12 cellular contexts compared by ENCODE assay signal in genomic region chr20:41480054-41480770, GRCh38.
DNase-seq lines count a peak whose midpoint lies in the region; ATAC-seq and TF ChIP-seq lines count a peak whose summit lies in the region.
"Had no signal": no experiment of that assay in that cellular context is flagged by ENCODE, and none has a peak within 500 bp of the region (broad histone marks: within the 10 kb centered on the region; RNA-seq: fewer than 3 reads in every experiment).

No MANE protein-coding gene starts in this region.

- peaks cover 12% of the 10 kb centered on the region for H3K4me1 ChIP-seq in Loucy (ENCODE audit: insufficient read depth, low read length, poor library complexity, severe bottlenecking)

- no peak for TF ChIP-seq CTCF in Loucy (conservative IDR thresholded peaks at IDR 0.05; ENCODE audit: low read length)

- peak overlapping the region; percentile 49 for H3K4me2 ChIP-seq in Loucy (ENCODE audit: low read depth, low read length, poor library complexity, severe bottlenecking)

- peaks cover 28% of the 10 kb centered on the region for H3K4me1 Mint-ChIP-seq in activated T-helper 2 cell treated with anti-CD3 and anti-CD28 coated beads, Interferon-gamma antibody, Interleukin-2, Interleukin-4, amounts not matched to agents 10 μg/mL and 5 μg/mL and 100 μg/mL, durations not matched to agents 14 hours and 24 hours and 36 hours (ENCODE audit: low read depth)
- H3K4me1 Mint-ChIP-seq in naive thymus-derived CD8-positive, alpha-beta T cell: peaks cover 21 to 29% (median 29%) of the 10 kb centered on the region in 4 donors

- DNase-seq in ELR (ENCODE audit: low read depth) (peak; percentile 45), cerebellum (ENCODE audit: low spot score) (no peak)
- no peak for DNase-seq in activated T-helper 2 cell treated with anti-CD3 and anti-CD28 coated beads, Interferon-gamma antibody, Interleukin-2, Interleukin-4, amounts not matched to agents 10 μg/mL and 5 μg/mL and 100 μg/mL, durations not matched to agents 14 hours and 24 hours and 36 hours (ENCODE audit: low spot score)
- DNase-seq in naive thymus-derived CD8-positive, alpha-beta T cell: peak in 3 of 10 donors; percentile 14 to 36 (median 33)
- DNase-seq: activated T-cell treated with anti-CD3 and anti-CD28 coated beads, Interleukin-2, amount 50 U/mL, for 4 hours; effector memory CD4-positive, alpha-beta T cell; stomach had no signal

- no peaks in the 10 kb centered on the region for H3K79me2 ChIP-seq in Loucy (ENCODE audit: insufficient read depth, low read length)

- H3K9me2 ChIP-seq in Loucy (replicated peaks; ENCODE audit: low read depth, low read length): no peaks in the 10 kb centered on the region

- H3K9me3 ChIP-seq in Loucy (ENCODE audit: insufficient read depth, low read depth, low read length): no peaks in the 10 kb centered on the region
- H3K9me3 ChIP-seq: stomach had no signal

- peak overlapping the region; percentile 64 for H3K27ac Mint-ChIP-seq in activated T-helper 2 cell treated with anti-CD3 and anti-CD28 coated beads, Interferon-gamma antibody, Interleukin-2, Interleukin-4, amounts not matched to agents 10 μg/mL and 5 μg/mL and 100 μg/mL, durations not matched to agents 14 hours and 24 hours and 36 hours
- peak overlapping the region; percentile 59 to 92 (median 82) for H3K27ac Mint-ChIP-seq in naive thymus-derived CD8-positive, alpha-beta T cell

- POLR2A ChIA-PET in naive thymus-derived CD8-positive, alpha-beta T cell (lab: Charles Lee): interaction anchor here (0.6 kb wide), 1 partner anchor 165 kb away, joined by 6 read pairs; no protein-coding TSS in a partner anchor

- H3K36me3 Mint-ChIP-seq in activated T-helper 2 cell treated with anti-CD3 and anti-CD28 coated beads, Interferon-gamma antibody, Interleukin-2, Interleukin-4, amounts not matched to agents 10 μg/mL and 5 μg/mL and 100 μg/mL, durations not matched to agents 14 hours and 24 hours and 36 hours (ENCODE audit: low read depth): peaks cover 67% of the 10 kb centered on the region
- peaks cover 4 to 67% (median 42%) of the 10 kb centered on the region in 3 donors for H3K36me3 Mint-ChIP-seq in naive thymus-derived CD8-positive, alpha-beta T cell

- peak; percentile 89 to 92 for ATAC-seq in naive thymus-derived CD8-positive, alpha-beta T cell
- ATAC-seq in GM18909 (IDR thresholded peaks at IDR 0.05; ENCODE audit: poor library complexity, unreplicated experiment) (no peak), HG02885 (IDR thresholded peaks at IDR 0.05; ENCODE audit: poor library complexity, unreplicated experiment) (no peak)
- ATAC-seq: activated T-cell treated with anti-CD3 and anti-CD28 coated beads, Interleukin-2, amount 50 U/mL, for 4 hours; HCT116 had no signal

- peak overlapping the region; percentile 7 for H3K9ac ChIP-seq in Loucy (ENCODE audit: low read depth, low read length, poor library complexity, severe bottlenecking)

- no peak overlapping the region for H3K4me3 ChIP-seq in Loucy (ENCODE audit: low read length, poor library complexity, severe bottlenecking)
- H3K4me3 ChIP-seq: SK-N-MC, stomach had no signal

- no peaks in the 10 kb centered on the region for H4K20me1 ChIP-seq in Loucy (ENCODE audit: insufficient read depth, low read length, poor library complexity, severe bottlenecking)

- H3K27me3 ChIP-seq in Loucy (ENCODE audit: insufficient read depth, low read length, poor library complexity, severe bottlenecking): no peaks in the 10 kb centered on the region
- H3K27me3 ChIP-seq: stomach had no signal

- no peaks in the 10 kb centered on the region; the same call in 1 of the 2 replicates for H3F3A ChIP-seq in Loucy (ENCODE audit: low read depth)

- peaks cover 6% of the 10 kb centered on the region for H3K9me3 Mint-ChIP-seq in activated T-helper 2 cell treated with anti-CD3 and anti-CD28 coated beads, Interferon-gamma antibody, Interleukin-2, Interleukin-4, amounts not matched to agents 10 μg/mL and 5 μg/mL and 100 μg/mL, durations not matched to agents 14 hours and 24 hours and 36 hours
- H3K9me3 Mint-ChIP-seq in naive thymus-derived CD8-positive, alpha-beta T cell: no peaks in the 10 kb centered on the region

- intact Hi-C loops in activated T-helper 2 cell treated with anti-CD3 and anti-CD28 coated beads, Interferon-gamma antibody, Interleukin-2, Interleukin-4, amounts not matched to agents 10 μg/mL and 5 μg/mL and 100 μg/mL, durations not matched to agents 14 hours and 24 hours and 36 hours (cut with micrococcal nuclease): no loop called here

- H2AFZ ChIP-seq in Loucy (ENCODE audit: low read length): no peak overlapping the region

- peaks cover 35% of the 10 kb centered on the region; the same call in 1 of the 2 replicates for H3K36me3 ChIP-seq in Loucy (ENCODE audit: insufficient read depth, low read length)

- no peaks in the 10 kb centered on the region for H3K27me3 Mint-ChIP-seq in activated T-helper 2 cell treated with anti-CD3 and anti-CD28 coated beads, Interferon-gamma antibody, Interleukin-2, Interleukin-4, amounts not matched to agents 10 μg/mL and 5 μg/mL and 100 μg/mL, durations not matched to agents 14 hours and 24 hours and 36 hours (ENCODE audit: low read depth)
- H3K27me3 Mint-ChIP-seq in naive thymus-derived CD8-positive, alpha-beta T cell: no peaks in the 10 kb centered on the region

- no peak overlapping the region for H3K4me3 Mint-ChIP-seq in activated T-helper 2 cell treated with anti-CD3 and anti-CD28 coated beads, Interferon-gamma antibody, Interleukin-2, Interleukin-4, amounts not matched to agents 10 μg/mL and 5 μg/mL and 100 μg/mL, durations not matched to agents 14 hours and 24 hours and 36 hours (ENCODE audit: low read depth)
- H3K4me3 Mint-ChIP-seq in naive thymus-derived CD8-positive, alpha-beta T cell: peak overlapping the region in 7 of 10 donors; percentile 0 to 51 (median 38)
- H3K4me3 Mint-ChIP-seq: activated T-cell treated with anti-CD3 and anti-CD28 coated beads, Interleukin-2, amount 50 U/mL, for 4 hours had no signal

Comparison
In these comparisons a context has a peak if more than half of its experiments do, and no peak if none do; other contexts are left out.
1. ATAC-seq: peak in naive thymus-derived CD8-positive, alpha-beta T cell (2 of 2); none in GM18909 (single experiment) and HG02885 (single experiment).